ENCODE assay signal across 8 cellular contexts in the genomic region with DNA sequence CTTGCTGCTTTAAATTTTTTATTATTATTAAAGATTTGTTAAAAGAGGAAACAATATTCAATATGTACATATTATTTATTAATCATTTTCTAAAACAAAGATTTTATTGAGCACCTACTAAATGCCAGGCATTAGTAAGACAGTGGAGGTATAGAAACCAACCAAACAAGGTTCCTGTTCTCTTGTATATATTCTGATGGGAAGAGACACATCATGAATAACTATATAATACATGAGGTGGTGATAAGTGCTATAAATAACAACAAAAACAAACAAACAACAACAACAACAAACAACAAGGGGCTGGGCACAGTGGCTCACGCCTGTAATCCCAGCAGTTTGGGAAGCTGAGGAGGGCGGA. TPM values are rescaled to one million over a fixed set of nuclear protein-coding genes. Genes with fewer than 3 reads are reported as not detected.
DNase-seq lines count a peak whose midpoint lies in the region; ATAC-seq and TF ChIP-seq lines count a peak whose summit lies in the region.

No MANE protein-coding gene starts in this region.

- peaks cover 9 to 13% of the 10 kb centered on the region in 2 donors for H3K9me3 Mint-ChIP-seq in activated T-cell treated with anti-CD3 and anti-CD28 coated beads, Interleukin-2, amount 50 U/mL, for 72 hours

- H3K9me3 ChIP-seq in body of pancreas, result no peaks in the 10 kb centered on the region
- peaks cover 9% of the 10 kb centered on the region for H3K9me3 ChIP-seq in mesodermal cell (ENCODE audit: control insufficient read depth, low read length)
- peaks cover 3% of the 10 kb centered on the region for H3K9me3 ChIP-seq in thymus (ENCODE audit: control insufficient read depth)

- WGBS in body of pancreas, 2 donors, result 70 to 74% methylated on average over 2 of the region's 2 CpGs
- 60% methylated on average over 1 of the region's 2 CpGs; no CpG with 5 or more reads in 1 of the 2 experiments for WGBS in mesodermal cell (ENCODE audit: insufficient coverage in 2 of 2), 2 experiments
- WGBS in thymus, result 98% methylated on average over 2 of the region's 2 CpGs

- H3K4me1 Mint-ChIP-seq in activated T-cell treated with anti-CD3 and anti-CD28 coated beads, Interleukin-2, amount 50 U/mL, for 72 hours (ENCODE audit: low read depth), result peaks cover 44% of the 10 kb centered on the region

- H3K27ac ChIP-seq in body of pancreas (peak overlapping the region in 3 of 4 donors; percentile 78 to 82 (median 79)), mesodermal cell (ENCODE audit: low read depth, low read length, severe bottlenecking) (no peak overlapping the region), thymus (ENCODE audit: low read depth) (no peak overlapping the region)

- no peaks in the 10 kb centered on the region for H3K36me3 ChIP-seq in body of pancreas (replicated peaks in 1 of 2; ENCODE audit: insufficient read depth in 1 of 2, low read depth in 2 of 2)
- H3K36me3 ChIP-seq in mesodermal cell (ENCODE audit: control insufficient read depth, insufficient read depth, low read length), result no peaks in the 10 kb centered on the region
- no peaks in the 10 kb centered on the region for H3K36me3 ChIP-seq in thymus (ENCODE audit: control insufficient read depth, insufficient read depth)

- TF ChIP-seq CTCF in body of pancreas (IDR thresholded peaks at IDR 0.05), result no peak

- H3K4me1 ChIP-seq in body of pancreas, result peaks cover 8% of the 10 kb centered on the region
- no peaks in the 10 kb centered on the region for H3K4me1 ChIP-seq in mesodermal cell (ENCODE audit: control insufficient read depth, insufficient read depth, low read length, poor library complexity, severe bottlenecking)
- H3K4me1 ChIP-seq in thymus (ENCODE audit: control insufficient read depth, insufficient read depth, low read length), result no peaks in the 10 kb centered on the region

- no peak for TF ChIP-seq POLR2A in body of pancreas (IDR thresholded peaks at IDR 0.05)

- no peak for DNase-seq in activated T-cell treated with anti-CD3 and anti-CD28 coated beads, Interleukin-2, amount 50 U/mL, for 72 hours
- DNase-seq in activated T-cell treated with anti-CD3 and anti-CD28 coated beads for 4 hours (no peak), body of pancreas (no peak), SIG-M5 treated with dmso at 0.1 percent for 504 hours (lab: John Stamatoyannopoulos, UW; ENCODE audit: unreplicated experiment) (no peak)

- H3K4me3 ChIP-seq in body of pancreas (no peak overlapping the region), mesodermal cell (ENCODE audit: extremely low read depth, insufficient read depth, low read length, poor library complexity, severe bottlenecking) (peak overlapping the region; percentile 77), thymus (ENCODE audit: low read length) (peak overlapping the region; percentile 66)

- H3K27ac Mint-ChIP-seq in activated T-cell treated with anti-CD3 and anti-CD28 coated beads, Interleukin-2, amount 50 U/mL, for 72 hours, result no peak overlapping the region

- H3K27me3 Mint-ChIP-seq in activated T-cell treated with anti-CD3 and anti-CD28 coated beads, Interleukin-2, amount 50 U/mL, for 72 hours (ENCODE audit: low read depth), result peaks cover 16% of the 10 kb centered on the region

- H3K27me3 ChIP-seq in body of pancreas, result no peaks in the 10 kb centered on the region
- no peaks in the 10 kb centered on the region for H3K27me3 ChIP-seq in thymus (ENCODE audit: control insufficient read depth, insufficient read depth)

- no peak for ATAC-seq in activated T-cell treated with anti-CD3 and anti-CD28 coated beads, Interleukin-2, amount 50 U/mL, for 72 hours (replicated peaks in 1 of 2)
- ATAC-seq in body of pancreas, result no peak
- no peak for ATAC-seq in HG02852 (IDR thresholded peaks at IDR 0.05; ENCODE audit: unreplicated experiment)
- no peak for ATAC-seq in GM21529 (IDR thresholded peaks at IDR 0.05; ENCODE audit: unreplicated experiment)

- intact Hi-C loops in body of pancreas (cut with DNase I), result no loop called here

- H3K36me3 Mint-ChIP-seq in activated T-cell treated with anti-CD3 and anti-CD28 coated beads, Interleukin-2, amount 50 U/mL, for 72 hours (ENCODE audit: insufficient read depth in 2 of 2), result peaks cover 16 to 26% of the 10 kb centered on the region in 2 donors

- peak overlapping the region; percentile 42 to 79 for H3K4me3 Mint-ChIP-seq in activated T-cell treated with anti-CD3 and anti-CD28 coated beads, Interleukin-2, amount 50 U/mL, for 72 hours

RNA-seq across cellular contexts. Expression of a gene that starts 0.6 kb away (rescaled TPM):
- total RNA-seq in activated T-cell treated with anti-CD3 and anti-CD28 coated beads, Interleukin-2, amount 50 U/mL, for 72 hours, result 10 to 100 TPM; 19.5 to 21.3 TPM
- total RNA-seq in body of pancreas, result 10 to 100 TPM; 19.8 to 30.4 TPM
- 41.4 TPM for polyA plus RNA-seq in mesodermal cell (2013, experiment 1 of 2)
- polyA plus RNA-seq in mesodermal cell (2013, experiment 2 of 2), result 43.6 TPM
- 62.3 TPM for polyA plus RNA-seq in thymus

RNA-seq across cellular contexts. Expression of a gene that starts 45.1 kb away (rescaled TPM):
- total RNA-seq in activated T-cell treated with anti-CD3 and anti-CD28 coated beads, Interleukin-2, amount 50 U/mL, for 72 hours, result under 1 TPM in 1 of 2 donors, not detected in 1; 0.56 TPM
- 1 to 10 TPM; 1.0 to 2.0 TPM for total RNA-seq in body of pancreas
- not detected for polyA plus RNA-seq in mesodermal cell (2013, experiment 1 of 2)
- not detected for polyA plus RNA-seq in mesodermal cell (2013, experiment 2 of 2)
- 23.8 TPM for polyA plus RNA-seq in thymus

RNA-seq across cellular contexts. Expression of a gene that starts 49.6 kb away (rescaled TPM):
- total RNA-seq in activated T-cell treated with anti-CD3 and anti-CD28 coated beads, Interleukin-2, amount 50 U/mL, for 72 hours, result 10 to 100 TPM; 10.8 to 36.0 TPM
- total RNA-seq in body of pancreas, result 1 to 10 TPM in 1 of 2 donors, not detected in 1; 1.6 TPM
- polyA plus RNA-seq in mesodermal cell (2013, experiment 1 of 2), result 0.29 TPM
- polyA plus RNA-seq in mesodermal cell (2013, experiment 2 of 2), result 0.20 TPM
- polyA plus RNA-seq in thymus, result 16.0 TPM

Comparison
In these comparisons a context has a peak if more than half of its experiments do, and no peak if none do; other contexts are left out.
1. H3K27ac ChIP-seq: peak in body of pancreas (3 of 4); none in mesodermal cell (single experiment) and thymus (single experiment).
2. H3K4me3 ChIP-seq: peak in mesodermal cell (single experiment) and thymus (single experiment); none in body of pancreas (0 of 2).
3. RNA of a gene that starts 49.6 kb away (total RNA-seq): 10.8 to 36.0 TPM in activated T-cell treated with anti-CD3 and anti-CD28 coated beads, Interleukin-2, amount 50 U/mL, for 72 hours; 1.6 TPM in body of pancreas; every median in the first group is over 4 times any median in the second.